ENCODE assay signal across 1 cellular context in the genomic region with DNA sequence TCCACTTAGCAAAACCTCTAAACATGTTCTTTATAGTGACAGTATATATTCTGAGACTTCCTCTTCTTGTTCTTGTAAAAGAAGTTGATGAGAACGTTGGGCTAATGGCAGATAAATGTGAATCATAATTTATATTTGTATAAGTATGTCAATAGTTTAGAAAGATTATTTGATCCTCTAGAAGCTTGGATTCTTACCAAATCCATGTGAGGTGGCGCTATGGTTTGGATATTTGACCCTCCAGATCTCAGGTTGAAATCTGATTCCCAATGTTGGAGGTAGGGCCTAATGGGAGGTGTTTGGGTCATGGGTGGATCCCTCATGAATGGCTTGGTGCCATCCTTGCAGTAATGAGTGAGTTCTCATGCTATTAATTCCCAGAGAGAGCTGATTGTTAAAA.
TF ChIP-seq lines count a peak whose summit lies in the region.

No MANE protein-coding gene starts in this region.

TF ChIP-seq in HepG2, 621 proteins besides CTCF, POLR2A, EP300 and RAD21 (continued from another document):
- TF ChIP-seq, protein P1, sequence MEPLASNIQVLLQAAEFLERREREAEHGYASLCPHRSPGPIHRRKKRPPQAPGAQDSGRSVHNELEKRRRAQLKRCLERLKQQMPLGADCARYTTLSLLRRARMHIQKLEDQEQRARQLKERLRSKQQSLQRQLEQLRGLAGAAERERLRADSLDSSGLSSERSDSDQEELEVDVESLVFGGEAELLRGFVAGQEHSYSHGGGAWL (CRISPR knock-in tag; IDR thresholded peaks at IDR 0.05): no peak
- TF ChIP-seq PRMT3 (CRISPR knock-in tag; IDR thresholded peaks at IDR 0.05; ENCODE audit: borderline replicate concordance, low read depth): no peak
- no peak for TF ChIP-seq ZNF646 (CRISPR knock-in tag; IDR thresholded peaks at IDR 0.05)
- TF ChIP-seq, protein P2, sequence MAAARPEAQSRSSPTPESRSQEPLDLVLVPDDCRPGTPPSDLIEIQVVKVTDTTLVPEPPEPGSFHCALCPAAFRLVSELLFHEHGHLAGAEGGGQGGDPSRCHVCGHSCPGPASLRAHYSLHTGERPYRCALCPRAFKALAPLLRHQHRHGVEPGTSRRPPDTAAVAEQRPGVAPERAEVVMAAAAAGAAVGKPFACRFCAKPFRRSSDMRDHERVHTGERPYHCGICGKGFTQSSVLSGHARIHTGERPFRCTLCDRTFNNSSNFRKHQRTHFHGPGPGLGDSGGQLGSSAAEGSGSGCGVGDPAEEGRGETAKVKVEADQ (CRISPR knock-in tag; IDR thresholded peaks at IDR 0.05; ENCODE audit: borderline replicate concordance): no peak
- no peak for TF ChIP-seq THAP8 (CRISPR knock-in tag; IDR thresholded peaks at IDR 0.05; ENCODE audit: borderline replicate concordance)
- TF ChIP-seq CSRNP1 (CRISPR knock-in tag; IDR thresholded peaks at IDR 0.05): no peak
- TF ChIP-seq, protein P3, sequence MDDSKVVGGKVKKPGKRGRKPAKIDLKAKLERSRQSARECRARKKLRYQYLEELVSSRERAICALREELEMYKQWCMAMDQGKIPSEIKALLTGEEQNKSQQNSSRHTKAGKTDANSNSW (CRISPR knock-in tag; IDR thresholded peaks at IDR 0.05; ENCODE audit: borderline replicate concordance): no peak
- no peak for TF ChIP-seq SYNCRIP (IDR thresholded peaks at IDR 0.05; ENCODE audit: insufficient read depth, low read depth, low read length)
- TF ChIP-seq TOE1 (CRISPR knock-in tag; IDR thresholded peaks at IDR 0.05): 0 out of 2 replicates have a peak, but pooled peaks have one; percentile 18
- TF ChIP-seq HNF4A (CRISPR knock-in tag; IDR thresholded peaks at IDR 0.05): no peak
- no peak for TF ChIP-seq ZNF383 (CRISPR knock-in tag; IDR thresholded peaks at IDR 0.05; ENCODE audit: borderline replicate concordance)
- TF ChIP-seq FOXA1 (IDR thresholded peaks at IDR 0.05): no peak
- no peak for TF ChIP-seq FOXA1 (CRISPR knock-in tag; IDR thresholded peaks at IDR 0.05)
- no peak for TF ChIP-seq ARNT2 (CRISPR knock-in tag; IDR thresholded peaks at IDR 0.05; ENCODE audit: low read depth)
- no peak for TF ChIP-seq SALL2 (CRISPR knock-in tag; IDR thresholded peaks at IDR 0.05)
- TF ChIP-seq HMG20A (CRISPR knock-in tag; IDR thresholded peaks at IDR 0.05; ENCODE audit: borderline replicate concordance): no peak
- TF ChIP-seq IRF9 (CRISPR knock-in tag; IDR thresholded peaks at IDR 0.05; ENCODE audit: borderline replicate concordance): no peak
- no peak for TF ChIP-seq REPIN1 (CRISPR knock-in tag; IDR thresholded peaks at IDR 0.05; ENCODE audit: borderline replicate concordance, low read depth)
- no peak for TF ChIP-seq ZNF780A (CRISPR knock-in tag; IDR thresholded peaks at IDR 0.05)
- no peak for TF ChIP-seq RNF219 (CRISPR knock-in tag; IDR thresholded peaks at IDR 0.05)
- TF ChIP-seq, protein P4, sequence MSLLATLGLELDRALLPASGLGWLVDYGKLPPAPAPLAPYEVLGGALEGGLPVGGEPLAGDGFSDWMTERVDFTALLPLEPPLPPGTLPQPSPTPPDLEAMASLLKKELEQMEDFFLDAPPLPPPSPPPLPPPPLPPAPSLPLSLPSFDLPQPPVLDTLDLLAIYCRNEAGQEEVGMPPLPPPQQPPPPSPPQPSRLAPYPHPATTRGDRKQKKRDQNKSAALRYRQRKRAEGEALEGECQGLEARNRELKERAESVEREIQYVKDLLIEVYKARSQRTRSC (CRISPR knock-in tag; IDR thresholded peaks at IDR 0.05; ENCODE audit: low read depth): no peak
- no peak for TF ChIP-seq ZNF713 (CRISPR knock-in tag; IDR thresholded peaks at IDR 0.05)
- no peak for TF ChIP-seq PRDM10 (CRISPR knock-in tag; IDR thresholded peaks at IDR 0.05; ENCODE audit: low read depth)
TF ChIP-seq in HepG2: peak in this region for 10.
